In genomic region chr6:6660339-6661045, GRCh38 we compare ENCODE assay signal across 16 cellular contexts.
A peak's percentile ranks its signal among the peaks of the same experiment; 100 is the strongest.
DNase-seq lines count a peak whose midpoint lies in the region; ATAC-seq and TF ChIP-seq lines count a peak whose summit lies in the region.
"Had no signal": no experiment of that assay in that cellular context is flagged by ENCODE, and none has a peak within 500 bp of the region (broad histone marks: within the 10 kb centered on the region; RNA-seq: fewer than 3 reads in every experiment).

No MANE protein-coding gene starts in this region.

- H3K79me1 ChIP-seq in mesenchymal stem cell (replicated peaks; ENCODE audit: low read length, poor library complexity, severe bottlenecking): no peaks in the 10 kb centered on the region

- peaks cover 57% of the 10 kb centered on the region for H3K4me1 Mint-ChIP-seq in CD14-positive monocyte
- peaks cover 39% of the 10 kb centered on the region for H3K4me1 Mint-ChIP-seq in activated B cell treated with CpG ODN at 0.5 μM for 24 hours

- H3K4me2 ChIP-seq in BLaER1: peak overlapping the region; percentile 66; the same call in 1 of the 2 replicates
- no peak overlapping the region for H3K4me2 ChIP-seq in mesenchymal stem cell (ENCODE audit: low read length, poor library complexity, severe bottlenecking)

- H2BK120ac ChIP-seq in mesenchymal stem cell (ENCODE audit: low read depth, low read length): no peak overlapping the region

- DNase-seq in CD14-positive monocyte (ENCODE audit: low spot score) (no peak), activated B cell treated with CpG ODN at 0.5 μM for 24 hours (no peak), mesenchymal stem cell (no peak), Kasumi-1 (lab: John Stamatoyannopoulos, UW) (no peak), NCI-H146 (lab: John Stamatoyannopoulos, UW) (no peak)
- DNase-seq in activated T-cell treated with anti-CD3 and anti-CD28 coated beads, Interleukin-2, amount 50 U/mL, for 48 hours: no peak
- DNase-seq: activated T-cell treated with anti-CD3 and anti-CD28 coated beads, Interleukin-2, amount 50 U/mL, for 4 hours; BE2C; effector CD8-positive, alpha-beta T cell; NCI-H1436; NCI-H774; small intestine had no signal

- H3K9ac ChIP-seq in BLaER1 (no peak overlapping the region), mesenchymal stem cell (ENCODE audit: low read length) (no peak overlapping the region)

- H3K9me3 Mint-ChIP-seq in CD14-positive monocyte (peaks cover 0 to 2% (median 0%) of the 10 kb centered on the region in 7 donors), activated B cell treated with CpG ODN at 0.5 μM for 24 hours (no peaks in the 10 kb centered on the region)
- H3K9me3 Mint-ChIP-seq: activated T-cell treated with anti-CD3 and anti-CD28 coated beads, Interleukin-2, amount 50 U/mL, for 4 hours; natural killer cell treated with Interleukin-12 subunit alpha and Interleukin-12 subunit beta and Interleukin-15 and Interleukin-18, amount 100 ng/mL, for 72 hours had no signal

- no peak overlapping the region for H3K23ac ChIP-seq in mesenchymal stem cell (ENCODE audit: low read length in 2 of 2)

- TF ChIP-seq CTCF in CD14-positive monocyte (IDR thresholded peaks at IDR 0.05): no peak
- TF ChIP-seq CTCF in activated B cell treated with CpG ODN at 0.5 μM for 24 hours (IDR thresholded peaks at IDR 0.05): no peak

- H3K4me3 ChIP-seq in BLaER1 (no peak overlapping the region), mesenchymal stem cell (ENCODE audit: insufficient read depth in 1 of 2, low read depth in 1 of 2, low read length in 2 of 2) (no peak overlapping the region)
- H3K4me3 ChIP-seq: thoracic aorta had no signal

- no peaks in the 10 kb centered on the region for H4K20me1 ChIP-seq in BLaER1

- H3K27me3 ChIP-seq in BLaER1 (no peaks in the 10 kb centered on the region), mesenchymal stem cell (ENCODE audit: control insufficient read depth in 1 of 2, insufficient read depth in 1 of 2, low read length in 2 of 2) (peaks cover 11 to 13% of the 10 kb centered on the region in 2 experiments)
- H3K27me3 ChIP-seq: BE2C had no signal

- no peak overlapping the region for H2BK15ac ChIP-seq in mesenchymal stem cell (ENCODE audit: low read depth, poor library complexity, severe bottlenecking)

- no peak overlapping the region for H2AK5ac ChIP-seq in mesenchymal stem cell (ENCODE audit: low read length, severe bottlenecking)

- H3K9me3 ChIP-seq in BLaER1: peaks cover 6% of the 10 kb centered on the region; the same call in 1 of the 2 replicates
- H3K9me3 ChIP-seq in mesenchymal stem cell (ENCODE audit: control insufficient read depth, low read length): peaks cover 2% of the 10 kb centered on the region
- H3K9me3 ChIP-seq: BE2C, thoracic aorta had no signal

- H2BK5ac ChIP-seq in mesenchymal stem cell (ENCODE audit: low read depth, low read length, poor library complexity, severe bottlenecking): no peak overlapping the region

- no peak overlapping the region for H3K14ac ChIP-seq in mesenchymal stem cell (ENCODE audit: low read length in 2 of 2)

- H3K27ac ChIP-seq in BLaER1 (no peak overlapping the region; the same call in 1 of the 2 replicates), mesenchymal stem cell (ENCODE audit: low read length, poor library complexity, severe bottlenecking) (no peak overlapping the region)
- H3K27ac ChIP-seq: thoracic aorta had no signal

- H2BK12ac ChIP-seq in mesenchymal stem cell (ENCODE audit: low read length in 2 of 2): no peak overlapping the region

- 80% methylated on average over 9 of the region's 9 CpGs for WGBS in mesenchymal stem cell

- H3K4me3 Mint-ChIP-seq in CD14-positive monocyte: no peak overlapping the region
- H3K4me3 Mint-ChIP-seq in activated B cell treated with CpG ODN at 0.5 μM for 24 hours: no peak overlapping the region
- H3K4me3 Mint-ChIP-seq: activated T-cell treated with anti-CD3 and anti-CD28 coated beads, Interleukin-2, amount 50 U/mL, for 4 hours; natural killer cell treated with Interleukin-12 subunit alpha and Interleukin-12 subunit beta and Interleukin-15 and Interleukin-18, amount 100 ng/mL, for 72 hours had no signal

- CTCF ChIA-PET in activated B cell treated with CpG ODN at 0.5 μM for 24 hours (lab: Charles Lee): interaction anchor here (1.1 to 1.8 kb wide), 7 partner anchors 14 to 102 kb away, joined by 3 to 8 read pairs (median 4); partner anchors contain the start of gene LY86

- H2AFZ ChIP-seq in mesenchymal stem cell (ENCODE audit: low read depth, low read length): no peak overlapping the region

- no peak overlapping the region for H3K4ac ChIP-seq in mesenchymal stem cell (ENCODE audit: low read depth in 1 of 2, low read length in 2 of 2)

- no peak for ATAC-seq in activated B cell treated with CpG ODN at 0.5 μM for 24 hours (ENCODE audit: low read depth)
- no peak for ATAC-seq in activated CD4-positive, CD25-positive, alpha-beta regulatory T cell treated with anti-CD3 and anti-CD28 coated beads, Interleukin-2, amount 50 U/mL, for 24 hours
- ATAC-seq: activated T-cell treated with anti-CD3 and anti-CD28 coated beads, Interleukin-2, amount 50 U/mL, for 4 hours; natural killer cell treated with Interleukin-12 subunit alpha and Interleukin-12 subunit beta and Interleukin-15 and Interleukin-18, amount 100 ng/mL, for 72 hours had no signal

- no peak overlapping the region for H4K8ac ChIP-seq in mesenchymal stem cell (ENCODE audit: low read length)

- peak overlapping the region; percentile 86 to 96 (median 92) for H3K27ac Mint-ChIP-seq in CD14-positive monocyte
- H3K27ac Mint-ChIP-seq in activated B cell treated with CpG ODN at 0.5 μM for 24 hours: peak overlapping the region; percentile 93

- H3K4me1 ChIP-seq in BLaER1 (peaks cover 43% of the 10 kb centered on the region), mesenchymal stem cell (ENCODE audit: control insufficient read depth, insufficient read depth, low read depth, low read length) (no peaks in the 10 kb centered on the region)

- H3K18ac ChIP-seq in mesenchymal stem cell (ENCODE audit: low read depth in 1 of 2, low read length in 2 of 2): no peak overlapping the region

- H3K27me3 Mint-ChIP-seq in CD14-positive monocyte (ENCODE audit: low read depth in 3 of 3): peaks cover 0 to 4% (median 0%) of the 10 kb centered on the region in 3 donors
- no peaks in the 10 kb centered on the region for H3K27me3 Mint-ChIP-seq in activated B cell treated with CpG ODN at 0.5 μM for 24 hours
- H3K27me3 Mint-ChIP-seq: natural killer cell treated with Interleukin-12 subunit alpha and Interleukin-12 subunit beta and Interleukin-15 and Interleukin-18, amount 100 ng/mL, for 72 hours had no signal

- POLR2A ChIA-PET in activated B cell treated with CpG ODN at 0.5 μM for 24 hours (lab: Charles Lee): interaction anchor here (0.6 to 3.7 kb wide), 5 partner anchors 23 to 541 kb away, joined by 3 to 52 read pairs (median 4); partner anchors contain the start of gene LY86

- intact Hi-C loops in CD14-positive monocyte (cut with micrococcal nuclease) (no loop called here), activated B cell treated with CpG ODN at 0.5 μM for 24 hours (cut with micrococcal nuclease) (no loop called here)

- H3K36me3 ChIP-seq in BLaER1: no peaks in the 10 kb centered on the region
- no peaks in the 10 kb centered on the region for H3K36me3 ChIP-seq in mesenchymal stem cell (ENCODE audit: control insufficient read depth in 1 of 2, insufficient read depth in 2 of 2, low read depth in 1 of 2, low read length in 2 of 2)
- H3K36me3 ChIP-seq: BE2C, thoracic aorta had no signal

- peak overlapping the region; percentile 4 for H4K91ac ChIP-seq in mesenchymal stem cell (ENCODE audit: low read length)

- peaks cover 2 to 5% of the 10 kb centered on the region in 2 donors for H3K36me3 Mint-ChIP-seq in CD14-positive monocyte
- peaks cover 2% of the 10 kb centered on the region for H3K36me3 Mint-ChIP-seq in activated B cell treated with CpG ODN at 0.5 μM for 24 hours (ENCODE audit: low read depth)
- H3K36me3 Mint-ChIP-seq: natural killer cell treated with Interleukin-12 subunit alpha and Interleukin-12 subunit beta and Interleukin-15 and Interleukin-18, amount 100 ng/mL, for 72 hours had no signal
